8 cellular contexts compared by ENCODE assay signal in genomic region chr9:86945868-86946711, GRCh38. TPM values are rescaled to one million over a fixed set of nuclear protein-coding genes. Genes with fewer than 3 reads are reported as not detected.
DNase-seq lines count a peak whose midpoint lies in the region; ATAC-seq and TF ChIP-seq lines count a peak whose summit lies in the region.

No MANE protein-coding gene starts in this region.

- peak overlapping the region; percentile 75 for H3K4me2 ChIP-seq in neuronal stem cell (ENCODE audit: insufficient read depth, low read length, poor library complexity, severe bottlenecking)

- no peak overlapping the region for H4K91ac ChIP-seq in neuronal stem cell (ENCODE audit: low read depth, low read length, poor library complexity)

- TF ChIP-seq EP300 in gastroesophageal sphincter (IDR thresholded peaks at IDR 0.05) = no peak

- peak overlapping the region; percentile 74 for H4K8ac ChIP-seq in neuronal stem cell (ENCODE audit: low read depth, low read length)

- H3K36me3 ChIP-seq in gastroesophageal sphincter (peaks cover 0 to 4% of the 10 kb centered on the region in 2 donors), neuronal stem cell (replicated peaks in 1 of 2; ENCODE audit: control insufficient read depth in 2 of 2, insufficient read depth in 2 of 2, low read length in 2 of 2) (peaks cover 0 to 1% of the 10 kb centered on the region in 2 donors)

- H3K27me3 ChIP-seq in gastroesophageal sphincter = no peaks in the 10 kb centered on the region
- peaks cover 0 to 28% (median 0%) of the 10 kb centered on the region in 3 experiments for H3K27me3 ChIP-seq in neuronal stem cell (ENCODE audit: control insufficient read depth in 3 of 3, insufficient read depth in 3 of 3, low read depth in 1 of 3, low read length in 3 of 3)

- peak overlapping the region; percentile 100 for H3K9ac ChIP-seq in neuronal stem cell (ENCODE audit: low read depth, low read length, poor library complexity)

- H2AFZ ChIP-seq in neuronal stem cell (ENCODE audit: low read length) = peak overlapping the region; percentile 87

- H2AK5ac ChIP-seq in neuronal stem cell (ENCODE audit: low read depth, low read length) = peak overlapping the region; percentile 82

- H3K4me1 ChIP-seq in gastroesophageal sphincter (peaks cover 0 to 57% (median 2%) of the 10 kb centered on the region in 3 donors), neuronal stem cell (ENCODE audit: control insufficient read depth in 2 of 2, insufficient read depth in 1 of 2, low read depth in 1 of 2, low read length in 2 of 2) (peaks cover 14 to 16% of the 10 kb centered on the region in 2 donors)

- H3K18ac ChIP-seq in neuronal stem cell (ENCODE audit: low read length) = peak overlapping the region; percentile 99

- ATAC-seq in HG03139 (IDR thresholded peaks at IDR 0.05; ENCODE audit: unreplicated experiment) (peak; percentile 38), gastroesophageal sphincter (peak; percentile 62)

- peak overlapping the region; percentile 82 for H3K23ac ChIP-seq in neuronal stem cell (ENCODE audit: low read depth, low read length, poor library complexity)

- peak overlapping the region; percentile 57 for H2BK15ac ChIP-seq in neuronal stem cell (ENCODE audit: low read length)

- H2BK120ac ChIP-seq in neuronal stem cell (ENCODE audit: low read depth, low read length) = peak overlapping the region; percentile 44

- H2BK5ac ChIP-seq in neuronal stem cell (ENCODE audit: low read length) = peak overlapping the region; percentile 100

- TF ChIP-seq CTCF in gastroesophageal sphincter (IDR thresholded peaks at IDR 0.05) = peak in 3 of 4 experiments; percentile 7 to 59 (median 55)

- WGBS in gastroesophageal sphincter (ENCODE audit: low coverage in 1 of 2), 2 donors = 2% methylated on average over 11 of the region's 119 CpGs; no CpG with 5 or more reads in 1 of the 2 donors
- no CpG with 5 or more reads among the region's 119 CpGs for WGBS in neuronal stem cell (ENCODE audit: extremely low coverage in 2 of 2, insufficient read length in 2 of 2, insufficient replicate concordance in 1 of 2), 2 donors

- no peaks in the 10 kb centered on the region for H3K79me1 ChIP-seq in neuronal stem cell (ENCODE audit: low read depth, low read length)

- DNase-seq in NCI-H510A (lab: John Stamatoyannopoulos, UW) = peak; percentile 31
- DNase-seq in NCI-H510A treated with DMSO at 0.1 percent for 48 hours (lab: John Stamatoyannopoulos, UW) = no peak
- peak; percentile 75 for DNase-seq in RPMI8226
- peak; percentile 70 for DNase-seq in activated naive CD4-positive, alpha-beta T cell treated with Interleukin-2 at 50 U/mL for 16 hours
- DNase-seq in neuronal stem cell (ENCODE audit: low spot score) = no peak
- peak; percentile 79 for DNase-seq in superior temporal gyrus (ENCODE audit: extremely low spot score)

- H3K9me3 ChIP-seq in gastroesophageal sphincter = no peaks in the 10 kb centered on the region
- H3K9me3 ChIP-seq in neuronal stem cell (replicated peaks in 1 of 2; ENCODE audit: control insufficient read depth in 2 of 2, insufficient read depth in 1 of 2, low read depth in 1 of 2, low read length in 2 of 2) = peaks cover 0 to 4% of the 10 kb centered on the region in 2 donors

- H3K4me3 ChIP-seq in gastroesophageal sphincter (peak overlapping the region; percentile 69 to 71), neuronal stem cell (ENCODE audit: low read length in 2 of 2) (peak overlapping the region; percentile 65 to 100)

- peak overlapping the region; percentile 75 for H2BK12ac ChIP-seq in neuronal stem cell (ENCODE audit: low read length)

- peak; percentile 72 to 75 for TF ChIP-seq POLR2A in gastroesophageal sphincter (IDR thresholded peaks at IDR 0.05)

- peak overlapping the region; percentile 90 for H3K4ac ChIP-seq in neuronal stem cell (ENCODE audit: low read length)

- H3K27ac ChIP-seq in gastroesophageal sphincter (peak overlapping the region; percentile 45 to 94 (median 91)), neuronal stem cell (replicated peaks; ENCODE audit: low read length) (peak overlapping the region; percentile 98)

- H3K14ac ChIP-seq in neuronal stem cell (ENCODE audit: low read length) = peak overlapping the region; percentile 96

RNA-seq across cellular contexts. Expression of gene GAS1, which starts 1.2 kb away (rescaled TPM):
- total RNA-seq in gastroesophageal sphincter = 100 to 1,000 TPM in 2 of 4 donors, 10 to 100 TPM in 2; 65.7 to 167 (median 90.5) TPM
- 54.5 TPM for polyA plus RNA-seq in neuronal stem cell (2013, experiment 1 of 2)
- 55.0 TPM for polyA plus RNA-seq in neuronal stem cell (2013, experiment 2 of 2)

Comparison
In these comparisons a context has a peak if more than half of its experiments do, and no peak if none do; other contexts are left out.
1. DNase-seq: peak in NCI-H510A (single experiment), RPMI8226 (single experiment), activated naive CD4-positive, alpha-beta T cell treated with Interleukin-2 at 50 U/mL for 16 hours (single experiment) and superior temporal gyrus (single experiment); none in NCI-H510A treated with DMSO at 0.1 percent for 48 hours (single experiment) and neuronal stem cell (single experiment).